In genomic region chr17:47561698-47562405, GRCh38 we compare ENCODE assay signal across 7 cellular contexts. TPM values are rescaled to one million over a fixed set of nuclear protein-coding genes. Genes with fewer than 3 reads are reported as not detected.
DNase-seq lines count a peak whose midpoint lies in the region; ATAC-seq and TF ChIP-seq lines count a peak whose summit lies in the region.
"Not testable (repeated sequence)": the region's sequence is repeated elsewhere in the genome, so short reads cannot be mapped to it uniquely, and the experiment has no call there.

No MANE protein-coding gene starts in this region.

- H3K4me3 ChIP-seq in CD8-positive, alpha-beta memory T cell (ENCODE audit: low read length); PC-9; cardiac muscle cell: not testable (repeated sequence)

- H3K9me3 Mint-ChIP-seq in CD8-positive, alpha-beta memory T cell; activated CD8-positive, alpha-beta T cell treated with anti-CD3 and anti-CD28 coated beads for 36 hours; brain; naive B cell; stimulated activated effector memory CD8-positive, alpha-beta T cell treated with anti-CD3 and anti-CD28 coated beads, Interleukin-12 subunit alpha, Interleukin-12 subunit beta, amount 100 ng/mL, for 72 hours: not testable (repeated sequence)

- POLR2A ChIA-PET in CD8-positive, alpha-beta memory T cell (lab: Charles Lee); PC-9 (lab: Charles Lee; ENCODE audit: unreplicated experiment); activated CD8-positive, alpha-beta T cell treated with anti-CD3 and anti-CD28 coated beads for 36 hours (lab: Charles Lee): not testable (repeated sequence)

- peaks cover 16% of the 10 kb centered on the region; the same call in 1 of the 2 replicates for H3F3A ChIP-seq in PC-9 (ENCODE audit: insufficient read depth, low read depth)

- not testable (repeated sequence) for H3K36me3 Mint-ChIP-seq in CD8-positive, alpha-beta memory T cell; activated CD8-positive, alpha-beta T cell treated with anti-CD3 and anti-CD28 coated beads for 36 hours (ENCODE audit: low read depth); naive B cell
- H3K36me3 Mint-ChIP-seq in brain, result peaks cover 21% of the 10 kb centered on the region
- H3K36me3 Mint-ChIP-seq in stimulated activated effector memory CD8-positive, alpha-beta T cell treated with anti-CD3 and anti-CD28 coated beads, Interleukin-12 subunit alpha, Interleukin-12 subunit beta, amount 100 ng/mL, for 72 hours, result peaks cover 45% of the 10 kb centered on the region

- peak overlapping the region; percentile 29 to 89 (median 70) for H3K27ac Mint-ChIP-seq in CD8-positive, alpha-beta memory T cell
- H3K27ac Mint-ChIP-seq in activated CD8-positive, alpha-beta T cell treated with anti-CD3 and anti-CD28 coated beads for 36 hours, result peak overlapping the region; percentile 30
- H3K27ac Mint-ChIP-seq in brain (peak overlapping the region in 3 of 5 experiments; percentile 45 to 75 (median 52)), naive B cell (peak overlapping the region in 5 of 6 donors; percentile 33 to 87 (median 67))
- peak overlapping the region; percentile 79 for H3K27ac Mint-ChIP-seq in stimulated activated effector memory CD8-positive, alpha-beta T cell treated with anti-CD3 and anti-CD28 coated beads, Interleukin-12 subunit alpha, Interleukin-12 subunit beta, amount 100 ng/mL, for 72 hours

- not testable (repeated sequence) for BruUV-seq in PC-9 (replicated peaks; lab: Mats Ljungman, UMichigan)

- TF ChIP-seq CTCF in PC-9 (conservative IDR thresholded peaks at IDR 0.05), result 0 out of 2 replicates have a peak, but pooled peaks have one; percentile 24
- not testable (repeated sequence) for TF ChIP-seq CTCF in activated CD8-positive, alpha-beta T cell treated with anti-CD3 and anti-CD28 coated beads for 36 hours (IDR thresholded peaks at IDR 0.05); brain (conservative IDR thresholded peaks at IDR 0.05); cardiac muscle cell (IDR thresholded peaks at IDR 0.05; ENCODE audit: low read depth, low read length)

- not testable (repeated sequence) for DNase-seq in CD8-positive, alpha-beta memory T cell; PC-9; activated CD8-positive, alpha-beta T cell treated with anti-CD3 and anti-CD28 coated beads for 36 hours; cardiac muscle cell (ENCODE audit: low read depth in 1 of 2, low spot score in 1 of 2); naive B cell; stimulated activated effector memory CD8-positive, alpha-beta T cell treated with anti-CD3 and anti-CD28 coated beads, Interleukin-12 subunit alpha, Interleukin-12 subunit beta, amount 100 ng/mL, for 72 hours (ENCODE audit: low spot score in 2 of 2)

- ATAC-seq in activated CD8-positive, alpha-beta T cell treated with anti-CD3 and anti-CD28 coated beads for 36 hours; naive B cell (ENCODE audit: low read depth in 2 of 2); stimulated activated effector memory CD8-positive, alpha-beta T cell treated with anti-CD3 and anti-CD28 coated beads, Interleukin-12 subunit alpha, Interleukin-12 subunit beta, amount 100 ng/mL, for 72 hours: not testable (repeated sequence)

- H3K27me3 ChIP-seq in CD8-positive, alpha-beta memory T cell (ENCODE audit: insufficient read depth, low read length, poor library complexity, severe bottlenecking); PC-9 (ENCODE audit: insufficient read depth, low read depth); cardiac muscle cell: not testable (repeated sequence)

- peak overlapping the region in 1 of 7 donors; percentile 34 for H3K4me3 Mint-ChIP-seq in CD8-positive, alpha-beta memory T cell
- not testable (repeated sequence) for H3K4me3 Mint-ChIP-seq in activated CD8-positive, alpha-beta T cell treated with anti-CD3 and anti-CD28 coated beads for 36 hours; brain; naive B cell; stimulated activated effector memory CD8-positive, alpha-beta T cell treated with anti-CD3 and anti-CD28 coated beads, Interleukin-12 subunit alpha, Interleukin-12 subunit beta, amount 100 ng/mL, for 72 hours

- not testable (repeated sequence) for H2AFZ ChIP-seq in PC-9

- not testable (repeated sequence) for H3K4me2 ChIP-seq in PC-9

- peaks cover 21 to 31% (median 28%) of the 10 kb centered on the region in 3 donors for H3K4me1 Mint-ChIP-seq in CD8-positive, alpha-beta memory T cell
- H3K4me1 Mint-ChIP-seq in activated CD8-positive, alpha-beta T cell treated with anti-CD3 and anti-CD28 coated beads for 36 hours (ENCODE audit: low read depth), result peaks cover 19% of the 10 kb centered on the region
- peaks cover 13% of the 10 kb centered on the region for H3K4me1 Mint-ChIP-seq in brain
- H3K4me1 Mint-ChIP-seq in naive B cell, result peaks cover 8 to 15% (median 15%) of the 10 kb centered on the region in 3 donors
- H3K4me1 Mint-ChIP-seq in stimulated activated effector memory CD8-positive, alpha-beta T cell treated with anti-CD3 and anti-CD28 coated beads, Interleukin-12 subunit alpha, Interleukin-12 subunit beta, amount 100 ng/mL, for 72 hours, result peaks cover 15% of the 10 kb centered on the region

- not testable (repeated sequence) for H3K9me2 ChIP-seq in PC-9 (ENCODE audit: insufficient read depth)

- intact Hi-C loops in PC-9 (cut with micrococcal nuclease; ENCODE audit: unreplicated experiment); activated CD8-positive, alpha-beta T cell treated with anti-CD3 and anti-CD28 coated beads for 36 hours (cut with micrococcal nuclease): not testable (repeated sequence)

- CTCF ChIA-PET in CD8-positive, alpha-beta memory T cell (lab: Charles Lee); PC-9 (lab: Charles Lee); activated CD8-positive, alpha-beta T cell treated with anti-CD3 and anti-CD28 coated beads for 36 hours (lab: Charles Lee): not testable (repeated sequence)

- not testable (repeated sequence) for H3K9me3 ChIP-seq in CD8-positive, alpha-beta memory T cell (ENCODE audit: low read length); PC-9 (ENCODE audit: insufficient read depth, low read depth); cardiac muscle cell (ENCODE audit: low read depth)

- peaks cover 37% of the 10 kb centered on the region for H4K20me1 ChIP-seq in PC-9 (ENCODE audit: insufficient read depth)

- not testable (repeated sequence) for H3K27ac ChIP-seq in CD8-positive, alpha-beta memory T cell (ENCODE audit: low read depth, low read length)
- peak overlapping the region; percentile 31; the same call in 1 of the 2 replicates for H3K27ac ChIP-seq in PC-9
- peak overlapping the region; percentile 79 for H3K27ac ChIP-seq in cardiac muscle cell

- H3K79me2 ChIP-seq in PC-9 (ENCODE audit: low read depth), result peaks cover 86% of the 10 kb centered on the region

- peaks cover 11% of the 10 kb centered on the region for H3K4me1 ChIP-seq in CD8-positive, alpha-beta memory T cell (ENCODE audit: insufficient read depth, low read length)
- H3K4me1 ChIP-seq in PC-9 (replicated peaks; ENCODE audit: insufficient read depth), result not testable (repeated sequence)
- H3K4me1 ChIP-seq in cardiac muscle cell (ENCODE audit: low read depth), result peaks cover 18% of the 10 kb centered on the region

- H3K27me3 Mint-ChIP-seq in CD8-positive, alpha-beta memory T cell; activated CD8-positive, alpha-beta T cell treated with anti-CD3 and anti-CD28 coated beads for 36 hours; brain; naive B cell: not testable (repeated sequence)

- not testable (repeated sequence) for H3K36me3 ChIP-seq in CD8-positive, alpha-beta memory T cell (ENCODE audit: insufficient read depth, low read length); PC-9 (ENCODE audit: low read depth); cardiac muscle cell

RNA-seq across cellular contexts. Expression of gene NPEPPS, which starts 30.9 kb away (rescaled TPM):
- total RNA-seq in CD8-positive, alpha-beta memory T cell, result 100 to 1,000 TPM in 1 of 2 experiments, 10 to 100 TPM in 1; 98.0 to 101 TPM
- 48.9 TPM for polyA plus RNA-seq in CD8-positive, alpha-beta memory T cell
- total RNA-seq in PC-9 (2021), result 173 and 187 TPM in 2 replicates
- 100 to 1,000 TPM in 1 of 2 experiments, 10 to 100 TPM in 1; 99.0 to 108 TPM for total RNA-seq in activated CD8-positive, alpha-beta T cell treated with anti-CD3 and anti-CD28 coated beads for 36 hours
- 82.7 TPM for polyA plus RNA-seq in brain (ENCODE audit: insufficient read depth, low read depth, low replicate concordance)
- 55.8 and 75.0 TPM in 2 replicates for total RNA-seq in cardiac muscle cell
- 123 and 153 TPM in 2 replicates for polyA plus RNA-seq in cardiac muscle cell
- 10 to 100 TPM; 45.8 to 70.4 (median 50.6) TPM for polyA plus RNA-seq in naive B cell (ENCODE audit: low read depth in 6 of 6)
